ENCODE assay signal across 1 cellular context in genomic region chr16:71572497-71573116, GRCh38.
A peak's percentile ranks its signal among the peaks of the same experiment; 100 is the strongest.
TF ChIP-seq lines count a peak whose summit lies in the region.

No MANE protein-coding gene starts in this region.

TF ChIP-seq in HepG2, 621 proteins besides CTCF, POLR2A, EP300 and RAD21 (continued from another document and continues in another):
- TF ChIP-seq SNAPC4 (CRISPR knock-in tag; IDR thresholded peaks at IDR 0.05) (no peak), ZNF652 (CRISPR knock-in tag; IDR thresholded peaks at IDR 0.05; ENCODE audit: borderline replicate concordance, low read depth) (peak; percentile 96), MATR3 (CRISPR knock-in tag; IDR thresholded peaks at IDR 0.05) (no peak), ZNF335 (CRISPR knock-in tag; IDR thresholded peaks at IDR 0.05) (no peak; the same call in 1 of the 2 replicates), KLF9 (CRISPR knock-in tag; IDR thresholded peaks at IDR 0.05; ENCODE audit: low read depth) (0 out of 2 replicates have a peak, but pooled peaks have one; percentile 73), POGZ (CRISPR knock-in tag; IDR thresholded peaks at IDR 0.05) (peak; percentile 64), KDM5A (IDR thresholded peaks at IDR 0.05; ENCODE audit: borderline replicate concordance, low read length) (no peak; the same call in 1 of the 2 replicates), ZMYM4 (CRISPR knock-in tag; IDR thresholded peaks at IDR 0.05) (peak; percentile 48; the same call in 1 of the 2 replicates), CHD2 (IDR thresholded peaks at IDR 0.05; ENCODE audit: low read depth, low read length) (no peak), ZSCAN9 (CRISPR knock-in tag; IDR thresholded peaks at IDR 0.05; ENCODE audit: borderline replicate concordance) (peak; percentile 85), PLRG1 (conservative IDR thresholded peaks at IDR 0.05) (no peak), TIGD3 (CRISPR knock-in tag; IDR thresholded peaks at IDR 0.05; ENCODE audit: borderline replicate concordance) (no peak), ZFP36 (IDR thresholded peaks at IDR 0.05; ENCODE audit: borderline replicate concordance, low read depth, low read length, partially characterized antibody) (no peak), IKZF5 (CRISPR knock-in tag; IDR thresholded peaks at IDR 0.05) (peak; percentile 74), ZSCAN12 (CRISPR knock-in tag; IDR thresholded peaks at IDR 0.05) (0 out of 2 replicates have a peak, but pooled peaks have one; percentile 49), HIC2 (CRISPR knock-in tag; IDR thresholded peaks at IDR 0.05; ENCODE audit: low read depth) (no peak), SOX5 (CRISPR knock-in tag; IDR thresholded peaks at IDR 0.05; ENCODE audit: borderline replicate concordance) (no peak; the same call in none of the 2 replicates), ZHX1 (CRISPR knock-in tag; IDR thresholded peaks at IDR 0.05; ENCODE audit: low read depth) (no peak), FUBP1 (CRISPR knock-in tag; IDR thresholded peaks at IDR 0.05; ENCODE audit: borderline replicate concordance) (no peak), MEIS1 (CRISPR knock-in tag; IDR thresholded peaks at IDR 0.05; ENCODE audit: borderline replicate concordance) (peak; percentile 97), FLYWCH1 (CRISPR knock-in tag; IDR thresholded peaks at IDR 0.05) (no peak; the same call in 1 of the 2 replicates), SRSF1 (optimal IDR thresholded peaks at IDR 0.05; ENCODE audit: low read depth, low read length) (no peak), ZNF563 (CRISPR knock-in tag; IDR thresholded peaks at IDR 0.05) (no peak), ATF2 (CRISPR knock-in tag; IDR thresholded peaks at IDR 0.05) (no peak; the same call in 1 of the 2 replicates), KDM2A (CRISPR knock-in tag; IDR thresholded peaks at IDR 0.05; ENCODE audit: borderline replicate concordance, low read depth) (no peak), DPF2 (CRISPR knock-in tag; IDR thresholded peaks at IDR 0.05; ENCODE audit: borderline replicate concordance, low read depth) (peak; percentile 53; the same call in 1 of the 2 replicates), ZNF816 (CRISPR knock-in tag; IDR thresholded peaks at IDR 0.05; ENCODE audit: borderline replicate concordance) (no peak), NFYB (CRISPR knock-in tag; IDR thresholded peaks at IDR 0.05) (no peak), FOXP1 (IDR thresholded peaks at IDR 0.05) (no peak), FOXP1 (CRISPR knock-in tag; IDR thresholded peaks at IDR 0.05) (peak; percentile 80), PHF5A (CRISPR knock-in tag; IDR thresholded peaks at IDR 0.05; ENCODE audit: low read depth, unreplicated experiment) (peak; percentile 74), ZFP1 (CRISPR knock-in tag; IDR thresholded peaks at IDR 0.05) (peak; percentile 34; the same call in 1 of the 2 replicates), ZNF619 (CRISPR knock-in tag; IDR thresholded peaks at IDR 0.05) (no peak), RFXAP (CRISPR knock-in tag; IDR thresholded peaks at IDR 0.05; ENCODE audit: borderline replicate concordance) (no peak), CCAR2 (optimal IDR thresholded peaks at IDR 0.05; ENCODE audit: low read depth, low read length) (no peak), ELF1 (CRISPR knock-in tag; IDR thresholded peaks at IDR 0.05) (0 out of 2 replicates have a peak, but pooled peaks have one; percentile 16), MYPOP (CRISPR knock-in tag; IDR thresholded peaks at IDR 0.05) (no peak; the same call in 1 of the 2 replicates), DZIP1 (CRISPR knock-in tag; IDR thresholded peaks at IDR 0.05) (no peak), CENPBD1 (CRISPR knock-in tag; IDR thresholded peaks at IDR 0.05; ENCODE audit: borderline replicate concordance, low read depth) (no peak), CHCHD3 (CRISPR knock-in tag; IDR thresholded peaks at IDR 0.05) (no peak), LBX2 (CRISPR knock-in tag; IDR thresholded peaks at IDR 0.05; ENCODE audit: borderline replicate concordance) (no peak)
